In the genomic region with DNA sequence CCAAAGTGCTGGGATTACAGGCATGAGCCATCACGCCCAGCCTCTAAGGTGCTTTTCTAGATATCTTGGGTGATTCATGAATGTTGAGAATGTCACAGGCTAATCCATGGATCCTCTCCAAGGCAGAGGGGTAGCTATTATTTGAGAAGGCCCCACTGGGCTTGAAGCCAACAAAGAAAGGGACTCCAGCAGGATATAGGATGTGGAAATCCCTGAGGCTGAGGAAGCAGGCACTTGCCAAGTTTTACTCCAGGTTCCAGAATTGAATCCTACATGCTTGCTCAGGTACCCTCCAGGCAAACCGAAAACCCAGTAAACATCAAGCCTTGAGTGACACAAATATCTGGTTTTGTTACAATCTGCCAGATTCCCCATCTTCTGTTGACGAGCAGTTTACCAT, we compare ENCODE assay signal across 17 cellular contexts. TPM values are rescaled to one million over a fixed set of nuclear protein-coding genes. Genes with fewer than 3 reads are reported as not detected.
A peak's percentile ranks its signal among the peaks of the same experiment; 100 is the strongest.
DNase-seq lines count a peak whose midpoint lies in the region; ATAC-seq and TF ChIP-seq lines count a peak whose summit lies in the region.
"Had no signal": no experiment of that assay in that cellular context is flagged by ENCODE, and none has a peak within 500 bp of the region (broad histone marks: within the 10 kb centered on the region; RNA-seq: fewer than 3 reads in every experiment).

No MANE protein-coding gene starts in this region.

- dilution Hi-C loops in mammary epithelial cell (cut with HindIII; ENCODE audit: low sequenced_read_pairs), result no loop called here

- POLR2A ChIA-PET in MCF 10A (lab: Yijun Ruan, JAX), result no interaction called here
- POLR2A ChIA-PET in CD4-positive, alpha-beta memory T cell (lab: Charles Lee; ENCODE audit: partially characterized antibody), result no interaction called here
- POLR2A ChIA-PET in PC-9 (lab: Charles Lee; ENCODE audit: unreplicated experiment), result no interaction called here

- BruUV-seq in MCF 10A (replicated peaks; lab: Mats Ljungman, UMichigan) (no TSS peak), mammary epithelial cell (replicated peaks; lab: Mats Ljungman, UMichigan) (no TSS peak), PC-9 (replicated peaks; lab: Mats Ljungman, UMichigan) (no TSS peak)

- H3K27ac ChIP-seq in mammary epithelial cell (ENCODE audit: insufficient read depth, low read depth, low read length), result no peak overlapping the region
- no peak overlapping the region for H3K27ac ChIP-seq in CD4-positive, alpha-beta memory T cell (ENCODE audit: low read depth, low read length)
- no peak overlapping the region for H3K27ac ChIP-seq in PC-9
- H3K27ac ChIP-seq: C4-2B had no signal

- TF ChIP-seq CTCF in MCF 10A (IDR thresholded peaks at IDR 0.05; ENCODE audit: unreplicated experiment), result no peak
- TF ChIP-seq CTCF in mammary epithelial cell (conservative IDR thresholded peaks at IDR 0.05 in 1 of 2, IDR thresholded peaks at IDR 0.05 in 1 of 2; ENCODE audit: extremely low read depth in 1 of 2, insufficient read depth in 1 of 2, low read depth in 1 of 2, low read length in 2 of 2), result no peak
- no peak for TF ChIP-seq CTCF in epithelial cell of esophagus (IDR thresholded peaks at IDR 0.05; ENCODE audit: insufficient read depth, low read depth, low read length, missing control alignments)
- no peak for TF ChIP-seq CTCF in PC-9 (conservative IDR thresholded peaks at IDR 0.05)

- H3K9ac ChIP-seq in mammary epithelial cell (ENCODE audit: insufficient read depth, low read length), result no peak overlapping the region

- DNase-seq in MCF 10A (ENCODE audit: unreplicated experiment), result peak; percentile 84
- DNase-seq in mammary epithelial cell, result no peak
- peak; percentile 26 for DNase-seq in NCI-H69 (lab: John Stamatoyannopoulos, UW)
- peak; percentile 32 for DNase-seq in epithelial cell of esophagus (ENCODE audit: low read depth)
- DNase-seq in CD4-positive, alpha-beta memory T cell, result no peak
- DNase-seq in PC-9, result no peak
- DNase-seq: BE2C; Caco-2; CD8-positive, alpha-beta T cell; GOT3; H9 had no signal

- H3K4me2 ChIP-seq in mammary epithelial cell (ENCODE audit: insufficient read depth, low read depth, low read length), result no peak overlapping the region
- no peak overlapping the region for H3K4me2 ChIP-seq in PC-9

- H3K79me2 ChIP-seq in mammary epithelial cell (ENCODE audit: insufficient read depth, low read length) (no peaks in the 10 kb centered on the region), PC-9 (ENCODE audit: low read depth) (no peaks in the 10 kb centered on the region)

- WGBS in mammary epithelial cell (ENCODE audit: low coverage, missing lambda C conversion rate), result 86% methylated on average over 3 of the region's 3 CpGs

- H3K4me1 Mint-ChIP-seq in MCF 10A (ENCODE audit: insufficient read depth, unreplicated experiment), result no peaks in the 10 kb centered on the region
- peaks cover 6 to 13% (median 10%) of the 10 kb centered on the region in 4 donors for H3K4me1 Mint-ChIP-seq in CD4-positive, alpha-beta memory T cell
- H3K4me1 Mint-ChIP-seq: IgD-negative memory B cell had no signal

- H3K4me3 Mint-ChIP-seq in MCF 10A (ENCODE audit: unreplicated experiment), result no peak overlapping the region
- no peak overlapping the region for H3K4me3 Mint-ChIP-seq in CD4-positive, alpha-beta memory T cell
- H3K4me3 Mint-ChIP-seq: CD8-positive, alpha-beta T cell; H9; IgD-negative memory B cell had no signal

- H3K9me3 ChIP-seq in mammary epithelial cell (replicated peaks; ENCODE audit: insufficient read depth, low read length) (no peaks in the 10 kb centered on the region), PC-9 (ENCODE audit: insufficient read depth, low read depth) (no peaks in the 10 kb centered on the region)
- no peaks in the 10 kb centered on the region for H3K9me3 ChIP-seq in CD4-positive, alpha-beta memory T cell (ENCODE audit: control insufficient read depth in 1 of 2, low read length in 2 of 2)
- H3K9me3 ChIP-seq: BE2C, Caco-2 had no signal

- no peaks in the 10 kb centered on the region for H3K4me1 ChIP-seq in mammary epithelial cell (ENCODE audit: insufficient read depth, low read length)
- H3K4me1 ChIP-seq in CD4-positive, alpha-beta memory T cell (ENCODE audit: insufficient read depth, low read length), result peaks cover 8% of the 10 kb centered on the region
- no peaks in the 10 kb centered on the region for H3K4me1 ChIP-seq in PC-9 (replicated peaks; ENCODE audit: insufficient read depth)
- H3K4me1 ChIP-seq: BE2C, Caco-2 had no signal

- H3K36me3 ChIP-seq in mammary epithelial cell (ENCODE audit: insufficient read depth, low read length) (no peaks in the 10 kb centered on the region), PC-9 (ENCODE audit: low read depth) (no peaks in the 10 kb centered on the region)
- no peaks in the 10 kb centered on the region for H3K36me3 ChIP-seq in CD4-positive, alpha-beta memory T cell (ENCODE audit: insufficient read depth, low read length)
- H3K36me3 ChIP-seq: BE2C had no signal

- no peak overlapping the region for H3K27ac Mint-ChIP-seq in MCF 10A (ENCODE audit: low read depth, unreplicated experiment)
- no peak overlapping the region for H3K27ac Mint-ChIP-seq in CD4-positive, alpha-beta memory T cell
- H3K27ac Mint-ChIP-seq: CD8-positive, alpha-beta T cell; H9; IgD-negative memory B cell had no signal

- no peaks in the 10 kb centered on the region for H3K9me3 Mint-ChIP-seq in MCF 10A (ENCODE audit: unreplicated experiment)
- H3K9me3 Mint-ChIP-seq in CD4-positive, alpha-beta memory T cell, result no peaks in the 10 kb centered on the region
- H3K9me3 Mint-ChIP-seq: CD8-positive, alpha-beta T cell; IgD-negative memory B cell had no signal

- no peak overlapping the region for H3K4me3 ChIP-seq in mammary epithelial cell (replicated peaks in 1 of 3; ENCODE audit: insufficient read depth in 1 of 3, low read depth in 2 of 3, low read length in 3 of 3)
- H3K4me3 ChIP-seq in epithelial cell of esophagus (ENCODE audit: low read length), result no peak overlapping the region
- no peak overlapping the region for H3K4me3 ChIP-seq in CD4-positive, alpha-beta memory T cell (ENCODE audit: low read length in 2 of 2)
- no peak overlapping the region for H3K4me3 ChIP-seq in PC-9

- intact Hi-C loops in MCF 10A (cut with micrococcal nuclease) (no loop called here), mammary epithelial cell (cut with micrococcal nuclease) (no loop called here), PC-9 (cut with micrococcal nuclease; ENCODE audit: unreplicated experiment) (no loop called here)
- intact Hi-C loops in CD4-positive, alpha-beta memory T cell (cut with micrococcal nuclease), result no loop called here

- in situ Hi-C loops in mammary epithelial cell (cut with MboI; ENCODE audit: low sequenced_read_pairs in 2 of 2), result loop anchor here in 1 of 2 donors (25.0 kb wide), 2 partner anchors 173 to 398 kb away; no protein-coding TSS in a partner anchor

- peaks cover 46% of the 10 kb centered on the region for H3K27me3 Mint-ChIP-seq in MCF 10A (ENCODE audit: insufficient read depth, unreplicated experiment)
- no peaks in the 10 kb centered on the region for H3K27me3 Mint-ChIP-seq in CD4-positive, alpha-beta memory T cell

- H3K27me3 ChIP-seq in mammary epithelial cell (ENCODE audit: insufficient read depth, low read length), result no peaks in the 10 kb centered on the region
- no peaks in the 10 kb centered on the region for H3K27me3 ChIP-seq in CD4-positive, alpha-beta memory T cell (ENCODE audit: insufficient read depth, low read length)
- no peaks in the 10 kb centered on the region; the same call in 1 of the 2 replicates for H3K27me3 ChIP-seq in PC-9 (ENCODE audit: insufficient read depth, low read depth)
- H3K27me3 ChIP-seq: BE2C had no signal

- H3F3A ChIP-seq in PC-9 (ENCODE audit: insufficient read depth, low read depth), result no peaks in the 10 kb centered on the region

- no peak for ATAC-seq in GM21526 (IDR thresholded peaks at IDR 0.05; ENCODE audit: low FRiP score, unreplicated experiment)
- ATAC-seq: CD8-positive, alpha-beta T cell had no signal

- CTCF ChIA-PET in MCF 10A (lab: Yijun Ruan, JAX) (interaction anchor here (0.7 kb wide), 1 partner anchor 18 kb away, joined by 3 read pairs; no protein-coding TSS in a partner anchor), mammary epithelial cell (lab: Charles Lee; ENCODE audit: low non-redundant PET) (no interaction called here), PC-9 (lab: Charles Lee) (no interaction called here)
- CTCF ChIA-PET in CD4-positive, alpha-beta memory T cell (lab: Charles Lee; ENCODE audit: partially characterized antibody), result no interaction called here

- H4K20me1 ChIP-seq in mammary epithelial cell (ENCODE audit: insufficient read depth, low read length) (no peaks in the 10 kb centered on the region), PC-9 (ENCODE audit: insufficient read depth) (no peaks in the 10 kb centered on the region)

- H3K36me3 Mint-ChIP-seq in MCF 10A (ENCODE audit: insufficient read depth, unreplicated experiment), result peaks cover 6% of the 10 kb centered on the region
- H3K36me3 Mint-ChIP-seq in CD4-positive, alpha-beta memory T cell, result peaks cover 3 to 26% of the 10 kb centered on the region in 2 donors

- no peaks in the 10 kb centered on the region for H3K9me2 ChIP-seq in PC-9 (ENCODE audit: insufficient read depth)

- H2AFZ ChIP-seq in mammary epithelial cell (ENCODE audit: low read depth, low read length) (no peak overlapping the region), PC-9 (no peak overlapping the region)

RNA-seq across cellular contexts. Expression of gene NLGN3, which starts 15.8 kb away (rescaled TPM):
- total RNA-seq in MCF 10A (2022) (0.42 and 0.44 TPM in 2 replicates), mammary epithelial cell (under 1 TPM; 0.17 to 0.21 TPM), PC-9 (2021) (0.63 and 0.65 TPM in 2 replicates)
- 0.11 TPM for polyA plus RNA-seq in mammary epithelial cell
- not detected for polyA minus RNA-seq in mammary epithelial cell
- total RNA-seq in CD4-positive, alpha-beta memory T cell, result 1 to 10 TPM; 2.2 to 2.3 TPM
- under 1 TPM; 0.21 to 0.25 TPM for polyA plus RNA-seq in CD4-positive, alpha-beta memory T cell
- total RNA-seq: Daoy had no signal

RNA-seq across cellular contexts. Expression of gene MED12, which starts 42.1 kb away (rescaled TPM):
- total RNA-seq in MCF 10A (2022), result 36.6 and 39.4 TPM in 2 replicates
- 10 to 100 TPM; 22.0 to 26.7 TPM for total RNA-seq in mammary epithelial cell
- polyA plus RNA-seq in mammary epithelial cell, result 5.5 TPM
- 49.7 TPM for polyA minus RNA-seq in mammary epithelial cell
- 10 to 100 TPM; 84.4 to 89.9 TPM for total RNA-seq in CD4-positive, alpha-beta memory T cell
- polyA plus RNA-seq in CD4-positive, alpha-beta memory T cell, result 10 to 100 TPM in 1 of 2 donors, 1 to 10 TPM in 1; 3.4 to 18.7 TPM
- total RNA-seq in PC-9 (2021), result 32.7 and 51.6 TPM in 2 replicates

RNA-seq across cellular contexts. Expression of gene IL2RG, which starts 49.1 kb away (rescaled TPM):
- total RNA-seq in MCF 10A (2022) (1.5 TPM in 1 of 2 replicates, not detected in the other), mammary epithelial cell (not detected), PC-9 (2021) (not detected in 2 replicates)
- not detected for polyA plus RNA-seq in mammary epithelial cell
- not detected for polyA minus RNA-seq in mammary epithelial cell
- total RNA-seq in CD4-positive, alpha-beta memory T cell, result 100 to 1,000 TPM; 378 to 379 TPM
- 1,000 to 10,000 TPM; 1,405 to 1,440 TPM for polyA plus RNA-seq in CD4-positive, alpha-beta memory T cell
- total RNA-seq: Daoy, H9, HT1080 had no signal
- polyA plus RNA-seq: AG04450 had no signal

RNA-seq across cellular contexts. Expression of gene CXorf65, which starts 53.9 kb away (rescaled TPM):
- total RNA-seq in MCF 10A (2022) (not detected in 2 replicates), mammary epithelial cell (not detected), PC-9 (2021) (not detected in 2 replicates)
- polyA plus RNA-seq in mammary epithelial cell, result not detected
- not detected for polyA minus RNA-seq in mammary epithelial cell
- total RNA-seq in CD4-positive, alpha-beta memory T cell, result 10 to 100 TPM; 45.1 to 51.6 TPM
- polyA plus RNA-seq in CD4-positive, alpha-beta memory T cell, result 1 to 10 TPM; 3.1 to 7.4 TPM
- total RNA-seq: Caco-2, Daoy, H9, HT1080 had no signal
- polyA plus RNA-seq: AG04450 had no signal

Comparison
In these comparisons a context has a peak if more than half of its experiments do, and no peak if none do; other contexts are left out.
1. DNase-seq: peak in MCF 10A (single experiment), NCI-H69 (single experiment) and epithelial cell of esophagus (single experiment); none in mammary epithelial cell (single experiment), CD4-positive, alpha-beta memory T cell (0 of 5) and PC-9 (0 of 2).
2. RNA of gene IL2RG, which starts 49.1 kb away (total RNA-seq): 378 to 379 TPM in CD4-positive, alpha-beta memory T cell; 1.5 TPM in MCF 10A, not detected in mammary epithelial cell and not detected in PC-9; every median in the first group is over 100 times any median in the second.